Comparison of ENCODE assay signal across 8 cellular contexts in the genomic region with DNA sequence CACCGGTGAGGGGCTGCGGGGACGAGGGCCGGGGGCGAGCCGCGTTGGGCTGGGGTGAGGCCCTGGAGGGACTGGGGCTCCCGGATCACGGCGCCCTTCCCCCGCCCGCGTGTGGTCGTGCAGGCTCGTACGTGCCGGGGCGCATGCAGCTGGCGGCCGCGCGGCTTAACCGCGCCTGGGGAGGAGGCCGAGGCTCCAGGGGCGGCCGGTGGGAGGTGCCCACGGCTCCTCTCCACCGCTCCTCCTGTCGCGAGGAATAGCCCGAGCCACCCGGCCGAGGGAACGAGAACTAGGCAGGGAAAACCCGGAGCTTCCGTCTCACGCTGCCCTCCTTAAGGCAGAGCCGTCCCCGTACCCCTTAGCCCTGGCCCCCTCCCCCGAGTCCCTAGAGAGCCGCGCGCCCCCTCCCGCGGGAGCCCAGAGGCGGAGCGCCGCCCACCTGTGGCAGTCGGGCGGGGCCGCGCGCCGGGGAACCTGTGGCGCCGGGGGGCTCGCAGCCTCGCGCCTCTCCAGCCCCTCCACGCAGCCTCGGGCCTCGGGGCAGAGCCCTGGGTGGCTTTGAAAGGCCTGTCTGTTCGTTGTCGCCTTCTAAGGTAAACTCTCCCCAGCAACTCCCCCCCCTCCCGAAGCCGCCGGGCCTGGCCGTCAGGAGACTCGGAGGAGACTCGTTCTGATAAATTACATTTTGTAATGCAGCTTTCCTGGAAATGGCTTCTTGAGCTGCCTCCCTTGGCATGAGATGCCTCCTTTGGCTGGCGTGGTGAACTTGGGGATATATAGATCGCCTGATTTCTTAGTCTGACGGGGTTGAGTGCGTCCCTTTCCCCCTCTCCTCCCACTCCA. TPM values are rescaled to one million over a fixed set of nuclear protein-coding genes. Genes with fewer than 3 reads are reported as not detected.
DNase-seq lines count a peak whose midpoint lies in the region; ATAC-seq and TF ChIP-seq lines count a peak whose summit lies in the region.

No MANE protein-coding gene starts in this region.

- H3K9me3 ChIP-seq in CD4-positive, alpha-beta memory T cell (ENCODE audit: control insufficient read depth in 1 of 2, low read length in 2 of 2), result no peaks in the 10 kb centered on the region
- H3K9me3 ChIP-seq in PC-9 (ENCODE audit: insufficient read depth, low read depth), result no peaks in the 10 kb centered on the region
- no peaks in the 10 kb centered on the region for H3K9me3 ChIP-seq in adipocyte (ENCODE audit: control insufficient read depth, low read length)
- H3K9me3 ChIP-seq in right cardiac atrium (ENCODE audit: control insufficient read depth, low read length), result no peaks in the 10 kb centered on the region

- H3K27ac Mint-ChIP-seq in CD4-positive, alpha-beta memory T cell, result peak overlapping the region in 1 of 7 donors; percentile 41

- H4K20me1 ChIP-seq in PC-9 (ENCODE audit: insufficient read depth), result no peaks in the 10 kb centered on the region

- H3K4me3 ChIP-seq in CD4-positive, alpha-beta memory T cell (ENCODE audit: low read length in 2 of 2), result peak overlapping the region; percentile 19 to 36
- H3K4me3 ChIP-seq in PC-9, result peak overlapping the region; percentile 97
- H3K4me3 ChIP-seq in adipocyte (ENCODE audit: low read length), result peak overlapping the region; percentile 86
- peak overlapping the region; percentile 63 for H3K4me3 ChIP-seq in right cardiac atrium (ENCODE audit: low read length)
- H3K4me3 ChIP-seq in retinal pigment epithelial cell (ENCODE audit: low read length), result peak overlapping the region; percentile 65

- H3K27ac ChIP-seq in CD4-positive, alpha-beta memory T cell (ENCODE audit: low read depth, low read length), result no peak overlapping the region
- H3K27ac ChIP-seq in PC-9 (no peak overlapping the region), right cardiac atrium (ENCODE audit: low read length) (peak overlapping the region; percentile 76)

- peak overlapping the region; percentile 100 for H2AFZ ChIP-seq in PC-9

- intact Hi-C loops in CD4-positive, alpha-beta memory T cell (cut with micrococcal nuclease), result no loop called here
- intact Hi-C loops in PC-9 (cut with micrococcal nuclease; ENCODE audit: unreplicated experiment), result loop anchor here (5.0 kb wide), 2 partner anchors 59 to 81 kb away; no protein-coding TSS in a partner anchor
- intact Hi-C loops in right cardiac atrium (cut with DNase I), result loop anchor here in 3 of 4 donors (10.0 kb wide), 3 partner anchors 56 to 74 kb away; no protein-coding TSS in a partner anchor

- H3K27me3 Mint-ChIP-seq in CD4-positive, alpha-beta memory T cell, result peaks cover 36 to 47% of the 10 kb centered on the region in 2 donors

- peaks cover 14% of the 10 kb centered on the region for H3K4me1 ChIP-seq in CD4-positive, alpha-beta memory T cell (ENCODE audit: insufficient read depth, low read length)
- H3K4me1 ChIP-seq in PC-9 (replicated peaks; ENCODE audit: insufficient read depth) (peaks cover 9% of the 10 kb centered on the region), adipocyte (ENCODE audit: control insufficient read depth, insufficient read depth, low read length) (peaks cover 23% of the 10 kb centered on the region), right cardiac atrium (ENCODE audit: control insufficient read depth, insufficient read depth, low read length) (peaks cover 6% of the 10 kb centered on the region)

- peaks cover 11% of the 10 kb centered on the region; the same call in 1 of the 2 replicates for H3K79me2 ChIP-seq in PC-9 (ENCODE audit: low read depth)

- under 1% methylated on average over 75 of the region's 75 CpGs for WGBS in right cardiac atrium

- peak overlapping the region; percentile 98 for H3K4me2 ChIP-seq in PC-9

- H3F3A ChIP-seq in PC-9 (ENCODE audit: insufficient read depth, low read depth), result peaks cover 11% of the 10 kb centered on the region

- no peak for TF ChIP-seq CTCF in PC-9 (conservative IDR thresholded peaks at IDR 0.05)
- no peak for TF ChIP-seq CTCF in retinal pigment epithelial cell (conservative IDR thresholded peaks at IDR 0.05; ENCODE audit: low read depth, low read length)

- H3K9me3 Mint-ChIP-seq in CD4-positive, alpha-beta memory T cell, result peaks cover 0 to 2% (median 0%) of the 10 kb centered on the region in 8 donors

- H3K27me3 ChIP-seq in CD4-positive, alpha-beta memory T cell (ENCODE audit: insufficient read depth, low read length), result peaks cover 5% of the 10 kb centered on the region
- no peaks in the 10 kb centered on the region for H3K27me3 ChIP-seq in PC-9 (ENCODE audit: insufficient read depth, low read depth)
- H3K27me3 ChIP-seq in adipocyte (replicated peaks; ENCODE audit: control insufficient read depth, insufficient read depth, low read length), result no peaks in the 10 kb centered on the region
- no peaks in the 10 kb centered on the region for H3K27me3 ChIP-seq in right cardiac atrium (ENCODE audit: control insufficient read depth, insufficient read depth)

- BruUV-seq in PC-9 (replicated peaks; lab: Mats Ljungman, UMichigan), result no TSS peak

- H3K36me3 Mint-ChIP-seq in CD4-positive, alpha-beta memory T cell, result no peaks in the 10 kb centered on the region

- peaks cover 9 to 18% (median 14%) of the 10 kb centered on the region in 4 donors for H3K4me1 Mint-ChIP-seq in CD4-positive, alpha-beta memory T cell

- no peaks in the 10 kb centered on the region for H3K36me3 ChIP-seq in CD4-positive, alpha-beta memory T cell (ENCODE audit: insufficient read depth, low read length)
- H3K36me3 ChIP-seq in PC-9 (ENCODE audit: low read depth) (no peaks in the 10 kb centered on the region), adipocyte (ENCODE audit: control insufficient read depth, insufficient read depth, low read length, severe bottlenecking) (no peaks in the 10 kb centered on the region)

- peak overlapping the region; percentile 89 for H3K9ac ChIP-seq in adipocyte (ENCODE audit: low read length)

- ATAC-seq in GM19025 (IDR thresholded peaks at IDR 0.05; ENCODE audit: low read depth, unreplicated experiment), result peak; percentile 32
- peak; percentile 51 for ATAC-seq in HG03175 (IDR thresholded peaks at IDR 0.05; ENCODE audit: unreplicated experiment)
- ATAC-seq in right cardiac atrium, result peak; percentile 80 to 82

- peak overlapping the region; percentile 80 to 94 (median 84) for H3K4me3 Mint-ChIP-seq in CD4-positive, alpha-beta memory T cell

- H3K9me2 ChIP-seq in PC-9 (ENCODE audit: insufficient read depth), result no peaks in the 10 kb centered on the region

- CTCF ChIA-PET in CD4-positive, alpha-beta memory T cell (lab: Charles Lee; ENCODE audit: partially characterized antibody), result no interaction called here
- CTCF ChIA-PET in PC-9 (lab: Charles Lee), result interaction anchor here (1.0 kb wide), 1 partner anchor 60 kb away, joined by 3 read pairs; no protein-coding TSS in a partner anchor

- peak in 3 of 5 donors; percentile 2 to 19 (median 4) for DNase-seq in CD4-positive, alpha-beta memory T cell
- DNase-seq in PC-9 (peak in 1 of 2 experiments; percentile 28), adipocyte (ENCODE audit: low read depth) (peak; percentile 74), right cardiac atrium (peak; percentile 60 to 82 (median 81)), retinal pigment epithelial cell (ENCODE audit: low read depth) (no peak), NCI-H187 (lab: John Stamatoyannopoulos, UW) (no peak)

- POLR2A ChIA-PET in CD4-positive, alpha-beta memory T cell (lab: Charles Lee; ENCODE audit: partially characterized antibody), result no interaction called here
- POLR2A ChIA-PET in PC-9 (lab: Charles Lee; ENCODE audit: unreplicated experiment), result no interaction called here

RNA-seq across cellular contexts. Expression of gene AK4, which starts 0.8 kb away (rescaled TPM):
- 1 to 10 TPM; 1.3 to 1.9 TPM for total RNA-seq in CD4-positive, alpha-beta memory T cell
- not detected for polyA plus RNA-seq in CD4-positive, alpha-beta memory T cell
- total RNA-seq in PC-9 (2021) (16.5 and 17.6 TPM in 2 replicates), right cardiac atrium (100 to 1,000 TPM in 1 of 4 donors, 10 to 100 TPM in 3; 75.1 to 102 (median 90.8) TPM)
- polyA plus RNA-seq in right cardiac atrium, result 31.2 TPM

Comparison
In these comparisons a context has a peak if more than half of its experiments do, and no peak if none do; other contexts are left out.
1. DNase-seq: peak in CD4-positive, alpha-beta memory T cell (3 of 5), adipocyte (single experiment) and right cardiac atrium (3 of 3); none in retinal pigment epithelial cell (single experiment) and NCI-H187 (0 of 2).
2. H3K4me3 ChIP-seq: peak in every context shown above with its lines; median percentile 97 in PC-9; 86 in adipocyte; 65 in retinal pigment epithelial cell; 63 in right cardiac atrium; 28 in CD4-positive, alpha-beta memory T cell.
3. Peak in every context shown above with its lines, with median percentiles within 50 percentile points of each other: ATAC-seq.